In the genomic region with DNA sequence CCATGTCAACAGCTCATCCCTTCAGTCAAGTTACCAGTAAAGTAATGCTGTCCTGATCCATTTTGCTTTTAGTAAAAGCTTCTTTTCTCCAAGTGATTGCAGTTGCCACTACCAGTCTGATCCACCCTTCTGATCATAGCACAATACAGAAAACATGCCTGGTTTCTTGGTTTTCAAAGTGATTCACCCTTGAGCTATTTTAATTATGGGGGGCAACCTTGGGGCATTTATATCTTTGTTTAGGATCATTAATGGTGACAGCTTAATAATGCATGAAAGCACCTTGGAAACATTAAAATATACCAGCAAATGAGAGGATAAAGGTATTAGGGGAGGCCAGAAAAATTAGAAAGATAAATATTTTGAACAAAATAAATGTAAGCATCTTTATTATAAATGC, we compare ENCODE assay signal across 27 cellular contexts.
A peak's percentile ranks its signal among the peaks of the same experiment; 100 is the strongest.
DNase-seq lines count a peak whose midpoint lies in the region; ATAC-seq and TF ChIP-seq lines count a peak whose summit lies in the region.
"Had no signal": no experiment of that assay in that cellular context is flagged by ENCODE, and none has a peak within 500 bp of the region (broad histone marks: within the 10 kb centered on the region; RNA-seq: fewer than 3 reads in every experiment).

No MANE protein-coding gene starts in this region.

- H3K36me3 ChIP-seq in endocrine pancreas (ENCODE audit: control insufficient read depth, insufficient read depth, low read length): no peaks in the 10 kb centered on the region
- H3K36me3 ChIP-seq: brain microvascular endothelial cell, upper lobe of right lung had no signal

- DNase-seq in NCI-H1417 (lab: John Stamatoyannopoulos, UW) (peak in 2 of 3 experiments; percentile 28 to 52), NCI-H1417 treated with DMSO at 0.1 percent for 48 hours (lab: John Stamatoyannopoulos, UW) (no peak), retinal pigment epithelial cell (ENCODE audit: low read depth) (peak; percentile 68), activated T-cell treated with anti-CD3 and anti-CD28 coated beads for 4 hours (no peak), DMS53 treated with DMSO at 0.1 percent for 48 hours (lab: John Stamatoyannopoulos, UW; ENCODE audit: unreplicated experiment) (no peak)
- DNase-seq: activated CD4-positive, alpha-beta memory T cell treated with anti-CD3 and anti-CD28 coated beads, Interleukin-2, amount 10 ng/mL, durations not matched to agents 7 days and 5 days; activated effector memory CD4-positive, alpha-beta T cell treated with anti-CD3 and anti-CD28 coated beads, Interleukin-2, amount 50 U/mL, for 16 hours; activated naive CD8-positive, alpha-beta T cell treated with anti-CD3 and anti-CD28 coated beads, Interleukin-2, amount 50 U/mL, for 24 hours; brain microvascular endothelial cell; CD8-positive, alpha-beta T cell; DMS53; effector CD8-positive, alpha-beta T cell; erythroblast; H7; Kasumi-1; left ventricle myocardium superior; NCI-H2081; NCI-H446; nephron progenitor cell; posterior cingulate gyrus; SHP77; T-cell; upper lobe of right lung had no signal

- no peaks in the 10 kb centered on the region for H3K27me3 ChIP-seq in endocrine pancreas (ENCODE audit: control insufficient read depth, insufficient read depth, low read length)
- H3K27me3 ChIP-seq: brain microvascular endothelial cell, upper lobe of right lung had no signal

- H3K9me3 ChIP-seq in endocrine pancreas (ENCODE audit: control insufficient read depth, low read length): no peaks in the 10 kb centered on the region
- H3K9me3 ChIP-seq: upper lobe of right lung had no signal

- peak overlapping the region; percentile 25 for H3K4me3 ChIP-seq in endocrine pancreas (ENCODE audit: control insufficient read depth, insufficient read depth, low read length)
- H3K4me3 ChIP-seq in retinal pigment epithelial cell (ENCODE audit: low read length): peak overlapping the region; percentile 15
- H3K4me3 ChIP-seq: upper lobe of right lung had no signal

- no peak overlapping the region for H3K9ac ChIP-seq in endocrine pancreas (ENCODE audit: control insufficient read depth, insufficient read depth, low read length)

- no peak for TF ChIP-seq EP300 in Ishikawa (IDR thresholded peaks at IDR 0.05; ENCODE audit: borderline replicate concordance)

- TF ChIP-seq CTCF in retinal pigment epithelial cell (conservative IDR thresholded peaks at IDR 0.05; ENCODE audit: low read depth, low read length): no peak

- H3K4me1 ChIP-seq in endocrine pancreas (ENCODE audit: control insufficient read depth, insufficient read depth, low read length): peaks cover 44% of the 10 kb centered on the region
- H3K4me1 ChIP-seq: upper lobe of right lung had no signal

- no peak for ATAC-seq in HG03439 (IDR thresholded peaks at IDR 0.05; ENCODE audit: unreplicated experiment)
- ATAC-seq: activated CD4-positive, CD25-positive, alpha-beta regulatory T cell treated with anti-CD3 and anti-CD28 coated beads, Interleukin-2, amount 50 U/mL, for 24 hours; activated naive CD8-positive, alpha-beta T cell treated with anti-CD3 and anti-CD28 coated beads, Interleukin-2, amount 50 U/mL, for 24 hours; CD8-positive, alpha-beta T cell; left ventricle myocardium superior; T-cell; upper lobe of right lung had no signal

- TF ChIP-seq RAD21 in Ishikawa (IDR thresholded peaks at IDR 0.05; ENCODE audit: low read depth): no peak

TF ChIP-seq in Ishikawa, 13 proteins besides CTCF, POLR2A, EP300 and RAD21:
- peak; percentile 38; the same call in 1 of the 2 replicates for TF ChIP-seq TEAD4 (IDR thresholded peaks at IDR 0.05)
- no peak for TF ChIP-seq ZBTB7A (IDR thresholded peaks at IDR 0.05; ENCODE audit: low read depth)
- TF ChIP-seq, protein P1, sequence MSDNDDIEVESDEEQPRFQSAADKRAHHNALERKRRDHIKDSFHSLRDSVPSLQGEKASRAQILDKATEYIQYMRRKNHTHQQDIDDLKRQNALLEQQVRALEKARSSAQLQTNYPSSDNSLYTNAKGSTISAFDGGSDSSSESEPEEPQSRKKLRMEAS (IDR thresholded peaks at IDR 0.05): no peak
TF ChIP-seq in Ishikawa: peak in this region for 1.

Comparison
In these comparisons a context has a peak if more than half of its experiments do, and no peak if none do; other contexts are left out.
1. DNase-seq: peak in NCI-H1417 (2 of 3) and retinal pigment epithelial cell (single experiment); none in NCI-H1417 treated with DMSO at 0.1 percent for 48 hours (single experiment), activated T-cell treated with anti-CD3 and anti-CD28 coated beads for 4 hours (single experiment) and DMS53 treated with DMSO at 0.1 percent for 48 hours (single experiment).